ENCODE assay signal across 9 cellular contexts in genomic region chr15:82648257-82649103, GRCh38. TPM values are rescaled to one million over a fixed set of nuclear protein-coding genes. Genes with fewer than 3 reads are reported as not detected.
DNase-seq lines count a peak whose midpoint lies in the region; ATAC-seq and TF ChIP-seq lines count a peak whose summit lies in the region.
"Had no signal": no experiment of that assay in that cellular context is flagged by ENCODE, and none has a peak within 500 bp of the region (broad histone marks: within the 10 kb centered on the region; RNA-seq: fewer than 3 reads in every experiment).

No MANE protein-coding gene starts in this region.

- WGBS in heart right ventricle, 2 donors: 13 to 15% methylated on average over 41 of the region's 41 CpGs
- WGBS in prostate gland: 16% methylated on average over 41 of the region's 41 CpGs

- H3K27me3 Mint-ChIP-seq in Calu3 (ENCODE audit: unreplicated experiment): peaks cover 47% of the 10 kb centered on the region
- H3K27me3 Mint-ChIP-seq in WTC11 (ENCODE audit: low read depth): peaks cover 73% of the 10 kb centered on the region

- H3K4me3 ChIP-seq in heart right ventricle (peak overlapping the region in 9 of 10 donors; percentile 50 to 60 (median 55)), prostate gland (peak overlapping the region; percentile 33 to 38)

- TF ChIP-seq CTCF in Calu3 (IDR thresholded peaks at IDR 0.05; ENCODE audit: unreplicated experiment): no peak
- TF ChIP-seq CTCF in WTC11 (IDR thresholded peaks at IDR 0.05): no peak
- no peak for TF ChIP-seq CTCF in heart right ventricle (IDR thresholded peaks at IDR 0.05)
- TF ChIP-seq CTCF in prostate gland (IDR thresholded peaks at IDR 0.05): no peak

- H3K27me3 ChIP-seq in heart right ventricle (peaks cover 19 to 62% (median 53%) of the 10 kb centered on the region in 7 donors), prostate gland (replicated peaks; ENCODE audit: insufficient read depth) (peaks cover 4% of the 10 kb centered on the region)

- peak; percentile 78 for ATAC-seq in WTC11
- peak in 5 of 8 donors; percentile 6 to 36 (median 17) for ATAC-seq in heart right ventricle
- no peak for ATAC-seq in HG03342 (IDR thresholded peaks at IDR 0.05; ENCODE audit: unreplicated experiment)
- ATAC-seq in HG02759 (IDR thresholded peaks at IDR 0.05; ENCODE audit: unreplicated experiment): no peak
- no peak for ATAC-seq in HG03354 (IDR thresholded peaks at IDR 0.05; ENCODE audit: poor library complexity, severe bottlenecking, unreplicated experiment)

- no TSS peak for BruUV-seq in Calu3 (replicated peaks; lab: Mats Ljungman, UMichigan)

- no peaks in the 10 kb centered on the region for H3K9me3 Mint-ChIP-seq in Calu3 (ENCODE audit: low read depth, unreplicated experiment)
- no peaks in the 10 kb centered on the region for H3K9me3 Mint-ChIP-seq in WTC11

- intact Hi-C loops in Calu3 (cut with micrococcal nuclease; ENCODE audit: unreplicated experiment): loop anchor here (5.0 kb wide), 1 partner anchor 159 kb away; the partner anchor contains the start of genes FSD2 and WHAMM
- intact Hi-C loops in heart right ventricle (cut with DNase I): no loop called here
- intact Hi-C loops in prostate gland (cut with DNase I): no loop called here

- H3K36me3 Mint-ChIP-seq in Calu3 (ENCODE audit: insufficient read depth, unreplicated experiment) (peaks cover 14% of the 10 kb centered on the region), WTC11 (no peaks in the 10 kb centered on the region)

- TF ChIP-seq POLR2A in prostate gland (IDR thresholded peaks at IDR 0.05): no peak

- H3K9me3 ChIP-seq in heart right ventricle: no peaks in the 10 kb centered on the region
- no peaks in the 10 kb centered on the region for H3K9me3 ChIP-seq in prostate gland

- no peak overlapping the region for H3K27ac Mint-ChIP-seq in Calu3 (ENCODE audit: unreplicated experiment)
- H3K27ac Mint-ChIP-seq in WTC11: no peak overlapping the region

- peaks cover 7 to 26% (median 22%) of the 10 kb centered on the region in 9 donors for H3K4me1 ChIP-seq in heart right ventricle
- peaks cover 2% of the 10 kb centered on the region for H3K4me1 ChIP-seq in prostate gland (replicated peaks)

- H3K27ac ChIP-seq in heart right ventricle: peak overlapping the region in 4 of 10 donors; percentile 21 to 60 (median 42)
- H3K27ac ChIP-seq in prostate gland: no peak overlapping the region

- H3K4me1 Mint-ChIP-seq in Calu3 (ENCODE audit: low read depth, unreplicated experiment): peaks cover 9% of the 10 kb centered on the region
- H3K4me1 Mint-ChIP-seq in WTC11: peaks cover 19% of the 10 kb centered on the region

- H3K4me3 Mint-ChIP-seq in Calu3 (ENCODE audit: low read depth, unreplicated experiment) (peak overlapping the region; percentile 59), WTC11 (peak overlapping the region; percentile 66)

- H3K36me3 ChIP-seq in heart right ventricle: no peaks in the 10 kb centered on the region
- no peaks in the 10 kb centered on the region for H3K36me3 ChIP-seq in prostate gland

- POLR2A ChIA-PET in WTC11 (lab: Charles Lee): no interaction called here

- CTCF ChIA-PET in Calu3 (lab: Charles Lee) (no interaction called here), WTC11 (lab: Charles Lee) (interaction anchor here (1.1 to 1.5 kb wide), 4 partner anchors 33 to 106 kb away, joined by 3 to 8 read pairs (median 4); no protein-coding TSS in a partner anchor)

- DNase-seq in Calu3 (no peak), WTC11 (ENCODE audit: low spot score) (peak; percentile 58), heart right ventricle (no peak), prostate gland (ENCODE audit: low spot score) (no peak), DMS 273 (lab: John Stamatoyannopoulos, UW; ENCODE audit: unreplicated experiment) (no peak)

TF ChIP-seq in WTC11, 78 proteins besides CTCF, POLR2A, EP300 and RAD21 (continues in another document):
- 0 out of 2 replicates have a peak, but pooled peaks have one; percentile 55 for TF ChIP-seq PRDM15 (CRISPR knock-in tag; IDR thresholded peaks at IDR 0.05)
- peak; percentile 92 for TF ChIP-seq MAX (CRISPR knock-in tag; IDR thresholded peaks at IDR 0.05)
- TF ChIP-seq NR3C1 (CRISPR knock-in tag; conservative IDR thresholded peaks at IDR 0.05; ENCODE audit: low read depth): 0 out of 2 replicates have a peak, but pooled peaks have one; percentile 51
- TF ChIP-seq IRF1 (CRISPR knock-in tag; IDR thresholded peaks at IDR 0.05): peak; percentile 42; the same call in 1 of the 2 replicates
- peak; percentile 33; the same call in 1 of the 2 replicates for TF ChIP-seq RELA (CRISPR knock-in tag; IDR thresholded peaks at IDR 0.05; ENCODE audit: borderline replicate concordance)
- 0 out of 2 replicates have a peak, but pooled peaks have one; percentile 15 for TF ChIP-seq USF2 (CRISPR knock-in tag; IDR thresholded peaks at IDR 0.05)
- TF ChIP-seq FOXP4 (CRISPR knock-in tag; IDR thresholded peaks at IDR 0.05): peak; percentile 82; the same call in 1 of the 2 replicates
- TF ChIP-seq NR1H2 (CRISPR knock-in tag; IDR thresholded peaks at IDR 0.05): 0 out of 2 replicates have a peak, but pooled peaks have one; percentile 15
- no peak for TF ChIP-seq SOX15 (CRISPR knock-in tag; IDR thresholded peaks at IDR 0.05)
- no peak for TF ChIP-seq JUN (CRISPR knock-in tag; IDR thresholded peaks at IDR 0.05)
- TF ChIP-seq ZBTB21 (CRISPR knock-in tag; IDR thresholded peaks at IDR 0.05; ENCODE audit: borderline replicate concordance): 0 out of 2 replicates have a peak, but pooled peaks have one; percentile 38
- no peak for TF ChIP-seq FOXJ3 (CRISPR knock-in tag; IDR thresholded peaks at IDR 0.05; ENCODE audit: borderline replicate concordance)
- 0 out of 2 replicates have a peak, but pooled peaks have one; percentile 15 for TF ChIP-seq FOXK1 (CRISPR knock-in tag; IDR thresholded peaks at IDR 0.05)

RNA-seq across cellular contexts. Expression of gene CPEB1, which starts 1.3 kb away (rescaled TPM):
- total RNA-seq in Calu3 (2022) (5.3 and 7.6 TPM in 2 replicates), WTC11 (2021) (2.5 to 3.9 TPM (median 3.2 TPM) in 3 replicates), heart right ventricle (1 to 10 TPM in 7 of 10 donors, under 1 TPM in 3; 0.38 to 5.2 (median 1.5) TPM), prostate gland (10 to 100 TPM in 1 of 2 donors, 1 to 10 TPM in 1; 1.7 to 51.8 TPM)
- under 1 TPM; 0.20 to 0.37 TPM for polyA plus RNA-seq in heart right ventricle
- total RNA-seq: mononuclear cell had no signal

Comparison
In these comparisons a context has a peak if more than half of its experiments do, and no peak if none do; other contexts are left out.
1. ATAC-seq: peak in WTC11 (single experiment) and heart right ventricle (5 of 8); none in HG03342 (single experiment), HG02759 (single experiment) and HG03354 (single experiment).